22 cellular contexts compared by ENCODE assay signal in the genomic region with DNA sequence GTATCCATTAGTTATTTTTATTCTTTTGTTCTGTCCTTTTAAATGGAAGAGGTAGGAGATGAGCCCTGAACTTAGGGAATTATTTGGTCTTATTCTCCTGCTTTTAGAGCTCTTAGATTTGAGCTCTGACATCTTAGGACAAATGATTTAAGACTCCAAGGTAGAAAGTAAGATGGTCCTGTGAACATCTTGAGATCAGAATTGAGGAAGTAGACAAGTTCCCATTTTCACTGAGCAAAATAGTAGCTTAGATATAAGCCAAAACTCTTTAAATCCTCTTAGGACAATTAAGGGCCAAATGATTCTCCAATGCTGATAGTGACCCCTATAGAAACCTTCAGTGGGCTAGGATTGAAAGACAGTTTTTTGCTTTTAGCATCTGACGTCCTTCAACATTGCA. TPM values are rescaled to one million over a fixed set of nuclear protein-coding genes. Genes with fewer than 3 reads are reported as not detected.
A peak's percentile ranks its signal among the peaks of the same experiment; 100 is the strongest.
DNase-seq lines count a peak whose midpoint lies in the region; ATAC-seq, FAIRE-seq and TF ChIP-seq lines count a peak whose summit lies in the region.
"Had no signal": no experiment of that assay in that cellular context is flagged by ENCODE, and none has a peak within 500 bp of the region (broad histone marks: within the 10 kb centered on the region; RNA-seq: fewer than 3 reads in every experiment).

No MANE protein-coding gene starts in this region.

- 0 out of 5 replicates have a peak, but pooled peaks cover 0 to 1% of the 10 kb centered on the region in 2 experiments for H3K27me3 ChIP-seq in HepG2 (ENCODE audit: control insufficient read depth in 1 of 2, insufficient read depth in 2 of 2, low read length in 2 of 2)
- H3K27me3 ChIP-seq: SJSA1 had no signal

- CTCF ChIA-PET in HepG2 (lab: Yijun Ruan, JAX; ENCODE audit: low intra/inter-chr PET ratio, low total read pairs) = no interaction called here

- H3K4me3 ChIP-seq in NB4 (ENCODE audit: low read depth, low read length) (no peak overlapping the region), HepG2 (replicated peaks in 1 of 3; ENCODE audit: insufficient read depth in 1 of 3, low read depth in 2 of 3, low read length in 3 of 3) (no peak overlapping the region)
- H3K4me3 ChIP-seq: GM12878, HAP-1, SJSA1 had no signal

- TF ChIP-seq EP300 in HepG2 (IDR thresholded peaks at IDR 0.05; ENCODE audit: low read depth in 2 of 2, low read length in 2 of 2) (no peak), HepG2 (CRISPR knock-in tag; IDR thresholded peaks at IDR 0.05; ENCODE audit: borderline replicate concordance) (no peak)

- no peak overlapping the region for H3K27ac ChIP-seq in HepG2 (ENCODE audit: extremely low read length, insufficient read depth, low read length)
- H3K27ac ChIP-seq: HL-60, KMS-11, SJSA1 had no signal

- no peak overlapping the region for H3K9ac ChIP-seq in HepG2 (ENCODE audit: insufficient read depth, low read depth, low read length)
- H3K9ac ChIP-seq: KMS-11 had no signal

- H2AFZ ChIP-seq in HepG2 (ENCODE audit: low read length) = no peak overlapping the region

- no peak for FAIRE-seq in HepG2 (lab: Jason Lieb, UNC)
- FAIRE-seq: GM12878 had no signal

- no peak for TF ChIP-seq CTCF in NB4 (IDR thresholded peaks at IDR 0.05; ENCODE audit: low read depth, low read length)
- TF ChIP-seq CTCF in HepG2 (CRISPR knock-in tag; IDR thresholded peaks at IDR 0.05) = no peak

- TF ChIP-seq RAD21 in HepG2 (CRISPR knock-in tag; IDR thresholded peaks at IDR 0.05) = no peak

- 0% methylated on average over 1 of the region's 1 CpG for WGBS in HepG2 (ENCODE audit: low lambda C conversion rate)

- DNase-seq in SIG-M5 treated with dmso at 0.1 percent for 504 hours (lab: John Stamatoyannopoulos, UW; ENCODE audit: unreplicated experiment) (peak; percentile 10), SIG-M5 (lab: John Stamatoyannopoulos, UW) (no peak), NB4 (ENCODE audit: low read depth) (peak; percentile 24), SKM-1 treated with dmso at 0.1 percent for 144 hours (lab: John Stamatoyannopoulos, UW; ENCODE audit: unreplicated experiment) (peak; percentile 29), pons (ENCODE audit: low spot score) (peak; percentile 3), HepG2 (ENCODE audit: low spot score) (no peak), KG1 (lab: John Stamatoyannopoulos, UW) (no peak), LoVo (ENCODE audit: low spot score) (no peak)
- DNase-seq: DND-41, NCI-H1105, NCI-H146, NCI-H2029 treated with DMSO at 0.1 percent for 48 hours, NCI-H226, NCI-H510A treated with DMSO at 0.1 percent for 48 hours, NCI-H748 treated with DMSO at 0.1 percent for 48 hours, SW 1271, T-helper 17 cell had no signal

- no TSS peak for BruUV-seq in HepG2 (replicated peaks; lab: Mats Ljungman, UMichigan)

- no peak for TF ChIP-seq POLR2A in NB4 (IDR thresholded peaks at IDR 0.05; ENCODE audit: extremely low read depth, insufficient read length)
- TF ChIP-seq POLR2A in HepG2 (IDR thresholded peaks at IDR 0.05; ENCODE audit: insufficient read depth in 1 of 2, low read depth in 2 of 2, low read length in 2 of 2) = no peak

- no peaks in the 10 kb centered on the region for H3K36me3 ChIP-seq in HepG2 (replicated peaks in 1 of 2; ENCODE audit: control insufficient read depth in 1 of 2, insufficient read depth in 2 of 2, low read length in 2 of 2)
- H3K36me3 ChIP-seq: HAP-1, SJSA1 had no signal

- H3K4me2 ChIP-seq in HepG2 (ENCODE audit: low read depth, low read length) = no peak overlapping the region
- H3K4me2 ChIP-seq: KMS-11 had no signal

- no peaks in the 10 kb centered on the region for H3K4me1 ChIP-seq in HepG2 (ENCODE audit: insufficient read depth, low read length)
- H3K4me1 ChIP-seq: HAP-1, SJSA1 had no signal

- intact Hi-C loops in HepG2 (cut with micrococcal nuclease; ENCODE audit: unreplicated experiment) = no loop called here

- POLR2A ChIA-PET in HepG2 (lab: Yijun Ruan, JAX) = interaction anchor here (1.1 kb wide), 1 partner anchor 13 kb away, joined by 4 read pairs; no protein-coding TSS in a partner anchor

- no peaks in the 10 kb centered on the region for H3K79me2 ChIP-seq in HepG2 (ENCODE audit: insufficient read depth, low read length)

- H3K9me3 ChIP-seq in HepG2 (ENCODE audit: low read length) = no peaks in the 10 kb centered on the region
- H3K9me3 ChIP-seq: HAP-1, SJSA1 had no signal

- no peaks in the 10 kb centered on the region for H4K20me1 ChIP-seq in HepG2 (ENCODE audit: insufficient read depth, low read length)

- in situ Hi-C loops in HepG2 (cut with HindIII; ENCODE audit: extremely low pct_ligation_motif_present, low pct_unique_long_range_greater_than_20kb) = no loop called here

- no peak for ATAC-seq in HepG2
- ATAC-seq: GM12878, T-helper 17 cell had no signal

TF ChIP-seq in HepG2, 621 proteins besides CTCF, POLR2A, EP300 and RAD21 (continues in another document):
- no peak for TF ChIP-seq KDM4B (CRISPR knock-in tag; IDR thresholded peaks at IDR 0.05)
- no peak for TF ChIP-seq FLYWCH1 (CRISPR knock-in tag; IDR thresholded peaks at IDR 0.05)
- TF ChIP-seq GATA4 (IDR thresholded peaks at IDR 0.05; ENCODE audit: borderline replicate concordance, low read depth) = no peak
- TF ChIP-seq REL (CRISPR knock-in tag; conservative IDR thresholded peaks at IDR 0.05) = no peak
- TF ChIP-seq ZNF337 (CRISPR knock-in tag; IDR thresholded peaks at IDR 0.05; ENCODE audit: borderline replicate concordance, low read depth) = no peak
- no peak for TF ChIP-seq ERF (CRISPR knock-in tag; IDR thresholded peaks at IDR 0.05)
- TF ChIP-seq ZNF121 (CRISPR knock-in tag; IDR thresholded peaks at IDR 0.05) = no peak
- TF ChIP-seq, protein P1, sequence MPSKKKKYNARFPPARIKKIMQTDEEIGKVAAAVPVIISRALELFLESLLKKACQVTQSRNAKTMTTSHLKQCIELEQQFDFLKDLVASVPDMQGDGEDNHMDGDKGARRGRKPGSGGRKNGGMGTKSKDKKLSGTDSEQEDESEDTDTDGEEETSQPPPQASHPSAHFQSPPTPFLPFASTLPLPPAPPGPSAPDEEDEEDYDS (CRISPR knock-in tag; IDR thresholded peaks at IDR 0.05) = no peak
- no peak for TF ChIP-seq ZEB1 (IDR thresholded peaks at IDR 0.05; ENCODE audit: insufficient replicate concordance, low read depth)
- TF ChIP-seq TBP (CRISPR knock-in tag; IDR thresholded peaks at IDR 0.05) = no peak
- no peak for TF ChIP-seq ZNF577 (CRISPR knock-in tag; IDR thresholded peaks at IDR 0.05; ENCODE audit: borderline replicate concordance, low read depth)
- TF ChIP-seq, protein P2, sequence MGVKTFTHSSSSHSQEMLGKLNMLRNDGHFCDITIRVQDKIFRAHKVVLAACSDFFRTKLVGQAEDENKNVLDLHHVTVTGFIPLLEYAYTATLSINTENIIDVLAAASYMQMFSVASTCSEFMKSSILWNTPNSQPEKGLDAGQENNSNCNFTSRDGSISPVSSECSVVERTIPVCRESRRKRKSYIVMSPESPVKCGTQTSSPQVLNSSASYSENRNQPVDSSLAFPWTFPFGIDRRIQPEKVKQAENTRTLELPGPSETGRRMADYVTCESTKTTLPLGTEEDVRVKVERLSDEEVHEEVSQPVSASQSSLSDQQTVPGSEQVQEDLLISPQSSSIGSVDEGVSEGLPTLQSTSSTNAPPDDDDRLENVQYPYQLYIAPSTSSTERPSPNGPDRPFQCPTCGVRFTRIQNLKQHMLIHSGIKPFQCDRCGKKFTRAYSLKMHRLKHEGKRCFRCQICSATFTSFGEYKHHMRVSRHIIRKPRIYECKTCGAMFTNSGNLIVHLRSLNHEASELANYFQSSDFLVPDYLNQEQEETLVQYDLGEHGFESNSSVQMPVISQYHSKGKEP (CRISPR knock-in tag; IDR thresholded peaks at IDR 0.05) = no peak
- no peak for TF ChIP-seq MIXL1 (CRISPR knock-in tag; IDR thresholded peaks at IDR 0.05)
- TF ChIP-seq HHEX (CRISPR knock-in tag; IDR thresholded peaks at IDR 0.05) = no peak
- TF ChIP-seq GABPA (IDR thresholded peaks at IDR 0.05; ENCODE audit: low read depth, low read length) = no peak
- no peak for TF ChIP-seq GABPA (CRISPR knock-in tag; IDR thresholded peaks at IDR 0.05; ENCODE audit: low read depth)

RNA-seq across cellular contexts. Expression of a gene that starts 53.0 kb away (rescaled TPM):
- total RNA-seq in HepG2 (2016; rRNA removed; fragmentation: Illumina TruSeq; extraction: Trizol) = 2.3 and 3.3 TPM in 2 replicates
- 1.1 and 1.7 TPM in 2 replicates for total RNA-seq in HepG2 (2016; cell fraction: cytosol; rRNA removed; fragmentation: Illumina TruSeq; extraction: Trizol; ENCODE audit: low read depth)
- total RNA-seq in HepG2 (2016; cell fraction: insoluble cytoplasmic fraction; rRNA removed; fragmentation: Illumina TruSeq; extraction: Trizol) = 1.9 and 3.8 TPM in 2 replicates
- 3.6 and 4.7 TPM in 2 replicates for total RNA-seq in HepG2 (2016; cell fraction: membrane; rRNA removed; fragmentation: Illumina TruSeq; extraction: Trizol)
- total RNA-seq in HepG2 (2016; cell fraction: nucleus; rRNA removed; fragmentation: Illumina TruSeq; extraction: Trizol) = 3.3 and 4.1 TPM in 2 replicates
- polyA plus RNA-seq in HepG2 (2011; rRNA removed) = 2.8 and 3.7 TPM in 2 replicates
- 1.7 and 2.1 TPM in 2 replicates for polyA plus RNA-seq in HepG2 (2011; cell fraction: cytosol; rRNA removed)
- 11.7 and 15.3 TPM in 2 replicates for polyA plus RNA-seq in HepG2 (2011; cell fraction: nucleus; rRNA removed)
- 1.9 and 2.4 TPM in 2 replicates for polyA plus RNA-seq in HepG2 (2012)
- 0.12 and 0.19 TPM in 2 replicates for polyA plus RNA-seq in HepG2 (2016; cell fraction: cytosol; fragmentation: Illumina TruSeq; extraction: Trizol; ENCODE audit: low read depth)
- 1.8 and 2.2 TPM in 2 replicates for polyA plus RNA-seq in HepG2 (2016; cell fraction: insoluble cytoplasmic fraction; fragmentation: Illumina TruSeq; extraction: Trizol; ENCODE audit: low read depth)
- 0.34 and 0.43 TPM in 2 replicates for polyA plus RNA-seq in HepG2 (2016; cell fraction: membrane; fragmentation: Illumina TruSeq; extraction: Trizol; ENCODE audit: low read depth)
- 7.4 and 7.8 TPM in 2 replicates for polyA plus RNA-seq in HepG2 (2016; cell fraction: nucleus; fragmentation: Illumina TruSeq; extraction: Trizol; ENCODE audit: insufficient read depth, low read depth)
- polyA minus RNA-seq in HepG2 (2011; rRNA and poly(A)+ RNA removed; ENCODE audit: low replicate concordance) = 25.2 and 27.1 TPM in 2 replicates
- 4.6 and 4.7 TPM in 2 replicates for polyA minus RNA-seq in HepG2 (2011; cell fraction: cytosol; rRNA and poly(A)+ RNA removed)
- polyA minus RNA-seq in HepG2 (2011; cell fraction: nucleus; rRNA and poly(A)+ RNA removed) = 5.7 and 6.6 TPM in 2 replicates
- total RNA-seq: GM12878 had no signal
- polyA plus RNA-seq: GM12878 had no signal

Comparison
In these comparisons a context has a peak if more than half of its experiments do, and no peak if none do; other contexts are left out.
1. DNase-seq: peak in SIG-M5 treated with dmso at 0.1 percent for 504 hours (single experiment), NB4 (single experiment), SKM-1 treated with dmso at 0.1 percent for 144 hours (single experiment) and pons (single experiment); none in SIG-M5 (single experiment), HepG2 (single experiment), KG1 (single experiment) and LoVo (single experiment).